ENCODE assay signal across 10 cellular contexts in the genomic region with DNA sequence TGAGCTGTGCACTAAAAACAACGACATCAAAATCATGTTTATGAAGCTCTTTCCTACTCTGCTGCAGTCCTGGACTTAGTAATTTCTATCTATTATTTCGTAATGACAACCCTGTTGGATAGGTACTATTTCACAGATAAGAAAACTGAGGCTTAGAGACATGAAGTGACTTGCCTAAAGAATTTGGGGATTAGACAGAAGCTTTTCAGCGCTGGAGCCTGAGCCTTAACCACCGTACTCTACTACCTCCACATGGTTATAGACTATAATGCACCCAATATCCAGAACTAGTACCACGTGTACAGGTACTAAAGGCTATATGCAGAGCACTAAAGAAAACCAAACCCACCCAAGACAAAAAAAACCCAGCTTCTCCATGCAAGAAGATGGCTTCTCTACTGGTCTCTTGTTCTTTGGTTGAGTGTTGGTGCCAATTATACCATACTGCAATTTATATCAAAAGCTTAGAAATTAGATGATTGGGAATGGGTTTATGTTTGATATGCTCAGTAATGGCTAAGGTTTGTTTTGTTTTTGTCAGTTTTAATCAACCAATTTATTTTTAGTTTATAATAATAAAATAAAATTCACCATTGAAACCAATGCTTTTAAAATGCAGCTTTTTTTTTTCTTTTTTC. TPM values are rescaled to one million over a fixed set of nuclear protein-coding genes. Genes with fewer than 3 reads are reported as not detected.
DNase-seq lines count a peak whose midpoint lies in the region; ATAC-seq and TF ChIP-seq lines count a peak whose summit lies in the region.
"Had no signal": no experiment of that assay in that cellular context is flagged by ENCODE, and none has a peak within 500 bp of the region (broad histone marks: within the 10 kb centered on the region; RNA-seq: fewer than 3 reads in every experiment).

No MANE protein-coding gene starts in this region.

- no peaks in the 10 kb centered on the region for H3K36me3 ChIP-seq in tibial nerve
- H3K36me3 ChIP-seq: lower lobe of right lung had no signal

- no peak for TF ChIP-seq EP300 in tibial nerve (IDR thresholded peaks at IDR 0.05)

- no peak for TF ChIP-seq POLR2A in tibial nerve (IDR thresholded peaks at IDR 0.05)

- no peaks in the 10 kb centered on the region for H3K27me3 ChIP-seq in tibial nerve

- H3K4me1 ChIP-seq in tibial nerve = no peaks in the 10 kb centered on the region
- H3K4me1 ChIP-seq: lower lobe of right lung had no signal

- H3K27ac ChIP-seq in tibial nerve = no peak overlapping the region
- H3K27ac ChIP-seq: lower lobe of right lung had no signal

- 77 to 85% methylated on average over 5 of the region's 5 CpGs for WGBS in tibial nerve, 2 donors

- in situ Hi-C loops in T47D (cut with HindIII; ENCODE audit: low pct_unique_long_range_greater_than_20kb, low sequenced_read_pairs) = no loop called here

- H3K4me3 ChIP-seq in tibial nerve = no peak overlapping the region
- H3K4me3 ChIP-seq: lower lobe of right lung had no signal

- POLR2A ChIA-PET in GM10248 (lab: Yijun Ruan, JAX) = no interaction called here

- H3K9me3 ChIP-seq in tibial nerve = no peaks in the 10 kb centered on the region
- H3K9me3 ChIP-seq: lower lobe of right lung had no signal

- DNase-seq in AG09319 (ENCODE audit: extremely low read depth, low read depth) (no peak), GM10248 (ENCODE audit: extremely low spot score) (no peak), NCI-H748 treated with DMSO at 0.1 percent for 48 hours (lab: John Stamatoyannopoulos, UW) (peak; percentile 20), T47D (ENCODE audit: low read depth in 1 of 2, low spot score in 1 of 2) (peak; percentile 84 to 91), tibial nerve (ENCODE audit: low spot score in 2 of 2) (no peak), COLO668 (lab: John Stamatoyannopoulos, UW; ENCODE audit: unreplicated experiment) (no peak)
- DNase-seq in activated CD4-positive, alpha-beta T cell treated with anti-CD3 and anti-CD28 coated beads, Interleukin-2, amount 50 U/mL, for 4 hours = no peak
- DNase-seq: effector CD4-positive, alpha-beta T cell; lower lobe of right lung had no signal

- no peak for ATAC-seq in HG03442 (IDR thresholded peaks at IDR 0.05; ENCODE audit: unreplicated experiment)
- ATAC-seq: lower lobe of right lung had no signal

- CTCF ChIA-PET in GM10248 (lab: Yijun Ruan, JAX) = interaction anchor here (0.5 to 1.7 kb wide), 13 partner anchors 10 to 433 kb away, joined by 3 to 11 read pairs (median 4); no protein-coding TSS in a partner anchor

- TF ChIP-seq CTCF in AG09319 (IDR thresholded peaks at IDR 0.05; ENCODE audit: low read depth, low read length) (peak; percentile 7), GM10248 (IDR thresholded peaks at IDR 0.05; ENCODE audit: control extremely low read depth, extremely low read depth, low read depth, missing control alignments) (peak; percentile 11), tibial nerve (IDR thresholded peaks at IDR 0.05) (no peak)

RNA-seq across cellular contexts. Expression of gene SNX10, which starts 6.5 kb away (rescaled TPM):
- 10 to 100 TPM in 1 of 4 donors, 1 to 10 TPM in 3; 1.7 to 15.9 (median 2.5) TPM for total RNA-seq in tibial nerve

Comparison
In these comparisons a context has a peak if more than half of its experiments do, and no peak if none do; other contexts are left out.
1. DNase-seq: peak in NCI-H748 treated with DMSO at 0.1 percent for 48 hours (single experiment) and T47D (2 of 2); none in AG09319 (single experiment), GM10248 (single experiment), tibial nerve (0 of 2), COLO668 (single experiment) and activated CD4-positive, alpha-beta T cell treated with anti-CD3 and anti-CD28 coated beads, Interleukin-2, amount 50 U/mL, for 4 hours (0 of 2).
2. CTCF ChIP-seq: peak in AG09319 (single experiment) and GM10248 (single experiment); none in tibial nerve (0 of 5).